19 cellular contexts compared by ENCODE assay signal in the genomic region with DNA sequence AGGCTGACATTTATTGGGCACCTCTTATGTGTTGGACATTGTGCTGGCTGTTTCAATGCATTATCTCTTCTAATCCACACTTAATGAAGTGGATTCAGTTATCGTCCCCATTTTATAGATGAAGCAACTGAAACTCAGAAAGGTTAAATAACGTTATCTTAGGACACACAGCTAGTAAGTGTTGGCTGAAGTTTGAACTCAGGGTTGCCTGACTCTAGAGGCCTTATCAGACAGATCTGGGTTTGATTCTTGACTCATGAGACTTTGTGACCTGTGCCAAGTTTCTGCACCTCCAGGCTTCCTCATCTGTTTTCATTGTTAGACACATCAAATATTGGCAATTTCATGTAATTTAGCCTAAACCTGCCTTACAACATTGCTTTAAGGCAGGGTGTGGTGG. TPM values are rescaled to one million over a fixed set of nuclear protein-coding genes. Genes with fewer than 3 reads are reported as not detected.
DNase-seq lines count a peak whose midpoint lies in the region; ATAC-seq and TF ChIP-seq lines count a peak whose summit lies in the region.
"Had no signal": no experiment of that assay in that cellular context is flagged by ENCODE, and none has a peak within 500 bp of the region (broad histone marks: within the 10 kb centered on the region; RNA-seq: fewer than 3 reads in every experiment).

No MANE protein-coding gene starts in this region.

- H3K27ac Mint-ChIP-seq in activated CD4-positive, alpha-beta T cell treated with anti-CD3 and anti-CD28 coated beads, Interleukin-2, amount 10 ng/mL, durations not matched to agents 7 days and 5 days = no peak overlapping the region
- H3K27ac Mint-ChIP-seq: stimulated activated effector memory CD8-positive, alpha-beta T cell treated with anti-CD3 and anti-CD28 coated beads, Interleukin-12 subunit alpha, Interleukin-12 subunit beta, amount 100 ng/mL, for 72 hours had no signal

- CTCF ChIA-PET in activated CD4-positive, alpha-beta T cell treated with anti-CD3 and anti-CD28 coated beads, Interleukin-2, amount 10 ng/mL, durations not matched to agents 7 days and 5 days (lab: Charles Lee) = interaction anchor here (1.4 to 1.5 kb wide), 2 partner anchors 14 to 126 kb away, joined by 4 read pairs; no protein-coding TSS in a partner anchor

- no peak overlapping the region for H3K4me3 ChIP-seq in heart left ventricle
- no peak overlapping the region for H3K4me3 ChIP-seq in RWPE2 (ENCODE audit: severe bottlenecking)
- no peak overlapping the region for H3K4me3 ChIP-seq in transverse colon
- H3K4me3 ChIP-seq: dorsolateral prefrontal cortex, thyroid gland had no signal

- no peaks in the 10 kb centered on the region for H3K9me3 ChIP-seq in heart left ventricle
- no peaks in the 10 kb centered on the region for H3K9me3 ChIP-seq in RWPE2 (ENCODE audit: severe bottlenecking)
- no peaks in the 10 kb centered on the region for H3K9me3 ChIP-seq in transverse colon
- H3K9me3 ChIP-seq: thyroid gland had no signal

- TF ChIP-seq EP300 in transverse colon (IDR thresholded peaks at IDR 0.05; ENCODE audit: low read depth) = no peak

- H3K36me3 ChIP-seq in heart left ventricle (no peaks in the 10 kb centered on the region), RWPE2 (ENCODE audit: low read depth) (no peaks in the 10 kb centered on the region), transverse colon (no peaks in the 10 kb centered on the region)
- H3K36me3 ChIP-seq: thyroid gland had no signal

- ATAC-seq in heart left ventricle (no peak), Right ventricle myocardium inferior (no peak), RWPE2 (ENCODE audit: low read depth) (peak; percentile 29)
- ATAC-seq: stimulated activated effector memory CD8-positive, alpha-beta T cell treated with anti-CD3 and anti-CD28 coated beads, Interleukin-12 subunit alpha, Interleukin-12 subunit beta, amount 100 ng/mL, for 72 hours had no signal

- 33 to 45% (median 36%) methylated on average over 2 of the region's 2 CpGs for WGBS in heart left ventricle, 4 donors
- WGBS in transverse colon (ENCODE audit: low coverage in 1 of 2), 2 donors = 0 to 65% methylated on average over 1 to 2 of the region's 2 CpGs

- no peaks in the 10 kb centered on the region for H3K36me3 Mint-ChIP-seq in activated CD4-positive, alpha-beta T cell treated with anti-CD3 and anti-CD28 coated beads, Interleukin-2, amount 10 ng/mL, durations not matched to agents 7 days and 5 days (ENCODE audit: low read depth)
- H3K36me3 Mint-ChIP-seq: stimulated activated effector memory CD8-positive, alpha-beta T cell treated with anti-CD3 and anti-CD28 coated beads, Interleukin-12 subunit alpha, Interleukin-12 subunit beta, amount 100 ng/mL, for 72 hours had no signal

- H3K4me1 ChIP-seq in heart left ventricle = peaks cover 19 to 85% (median 59%) of the 10 kb centered on the region in 12 donors
- H3K4me1 ChIP-seq in RWPE2 (ENCODE audit: insufficient read depth, poor library complexity, severe bottlenecking) = peaks cover 56% of the 10 kb centered on the region
- peaks cover 51 to 67% (median 60%) of the 10 kb centered on the region in 4 donors for H3K4me1 ChIP-seq in transverse colon

- POLR2A ChIA-PET in activated CD4-positive, alpha-beta T cell treated with anti-CD3 and anti-CD28 coated beads, Interleukin-2, amount 10 ng/mL, durations not matched to agents 7 days and 5 days (lab: Charles Lee) = no interaction called here

- TF ChIP-seq POLR2A in heart left ventricle (IDR thresholded peaks at IDR 0.05) = no peak
- no peak for TF ChIP-seq POLR2A in transverse colon (IDR thresholded peaks at IDR 0.05)

- DNase-seq in heart left ventricle = no peak
- DNase-seq in Right ventricle myocardium inferior (ENCODE audit: missing footprints) = no peak
- no peak for DNase-seq in RWPE2 (ENCODE audit: low spot score)
- DNase-seq in islet precursor cell = peak; percentile 12
- no peak for DNase-seq in transverse colon
- no peak for DNase-seq in NCI-H1092 (lab: John Stamatoyannopoulos, UW)
- DNase-seq in activated CD4-positive, alpha-beta T cell treated with anti-CD3 and anti-CD28 coated beads, Interleukin-2, amount 10 ng/mL, durations not matched to agents 7 days and 5 days = no peak
- no peak for DNase-seq in activated CD4-positive, CD25-positive, alpha-beta regulatory T cell (lab: John Stamatoyannopoulos, UW)
- DNase-seq: activated CD4-positive, alpha-beta T cell treated with anti-CD3 and anti-CD28 coated beads for 4 hours; activated effector memory CD4-positive, alpha-beta T cell treated with Interleukin-2 at 50 U/mL for 16 hours; caudate nucleus; DMS153; mesendoderm; NCI-H1930; NCI-H446 treated with DMSO at 0.1 percent for 48 hours; T1000; thyroid gland had no signal

- H3K27me3 Mint-ChIP-seq in activated CD4-positive, alpha-beta T cell treated with anti-CD3 and anti-CD28 coated beads, Interleukin-2, amount 10 ng/mL, durations not matched to agents 7 days and 5 days = no peaks in the 10 kb centered on the region

- peaks cover 55% of the 10 kb centered on the region for H3K4me1 Mint-ChIP-seq in activated CD4-positive, alpha-beta T cell treated with anti-CD3 and anti-CD28 coated beads, Interleukin-2, amount 10 ng/mL, durations not matched to agents 7 days and 5 days

- no peak overlapping the region for H3K4me3 Mint-ChIP-seq in activated CD4-positive, alpha-beta T cell treated with anti-CD3 and anti-CD28 coated beads, Interleukin-2, amount 10 ng/mL, durations not matched to agents 7 days and 5 days
- H3K4me3 Mint-ChIP-seq: stimulated activated effector memory CD8-positive, alpha-beta T cell treated with anti-CD3 and anti-CD28 coated beads, Interleukin-12 subunit alpha, Interleukin-12 subunit beta, amount 100 ng/mL, for 72 hours had no signal

- in situ Hi-C loops in transverse colon (cut with MboI; ENCODE audit: low pct_ligation_motif_present in 1 of 4, low pct_unique_long_range_greater_than_20kb in 1 of 4, low sequenced_read_pairs in 3 of 4) = loop anchor here in 2 of 4 donors (10.0 kb wide), 1 partner anchor 132 kb away; no protein-coding TSS in a partner anchor

- H3K27me3 ChIP-seq in heart left ventricle (no peaks in the 10 kb centered on the region), RWPE2 (ENCODE audit: insufficient read depth, poor library complexity, severe bottlenecking) (no peaks in the 10 kb centered on the region), transverse colon (no peaks in the 10 kb centered on the region)
- H3K27me3 ChIP-seq: dorsolateral prefrontal cortex, thyroid gland had no signal

- H3K27ac ChIP-seq in heart left ventricle (peak overlapping the region in 11 of 12 donors; percentile 0 to 99 (median 94)), RWPE2 (ENCODE audit: poor library complexity, severe bottlenecking) (peak overlapping the region; percentile 93), transverse colon (peak overlapping the region; percentile 99 to 100 (median 100))

- intact Hi-C loops in heart left ventricle (cut with DNase I) = loop anchor here in 1 of 10 donors (5.0 kb wide), 1 partner anchor 89 kb away; no protein-coding TSS in a partner anchor
- intact Hi-C loops in Right ventricle myocardium inferior (cut with DNase I) = no loop called here
- intact Hi-C loops in transverse colon (cut with DNase I; ENCODE audit: low total_unique reads) = no loop called here

- no peaks in the 10 kb centered on the region for H3K9me3 Mint-ChIP-seq in activated CD4-positive, alpha-beta T cell treated with anti-CD3 and anti-CD28 coated beads, Interleukin-2, amount 10 ng/mL, durations not matched to agents 7 days and 5 days
- H3K9me3 Mint-ChIP-seq: stimulated activated effector memory CD8-positive, alpha-beta T cell treated with anti-CD3 and anti-CD28 coated beads, Interleukin-12 subunit alpha, Interleukin-12 subunit beta, amount 100 ng/mL, for 72 hours had no signal

- TF ChIP-seq CTCF in heart left ventricle (IDR thresholded peaks at IDR 0.05) (no peak), RWPE2 (IDR thresholded peaks at IDR 0.05; ENCODE audit: poor library complexity, severe bottlenecking) (no peak), transverse colon (IDR thresholded peaks at IDR 0.05) (no peak)

RNA-seq across cellular contexts. Expression of a gene that starts 18.2 kb away (rescaled TPM):
- total RNA-seq in heart left ventricle (10 to 100 TPM; 31.7 to 59.2 (median 36.7) TPM), Right ventricle myocardium inferior (41.1 TPM), transverse colon (10 to 100 TPM; 21.0 to 53.5 (median 32.5) TPM)
- 10 to 100 TPM in 1 of 2 donors, 1 to 10 TPM in 1; 7.5 to 24.4 TPM for polyA plus RNA-seq in heart left ventricle
- 10 to 100 TPM; 26.0 to 29.9 TPM for total RNA-seq in activated CD4-positive, alpha-beta T cell treated with anti-CD3 and anti-CD28 coated beads, Interleukin-2, amount 10 ng/mL, durations not matched to agents 7 days and 5 days

RNA-seq across cellular contexts. Expression of a gene that starts 51.4 kb away (rescaled TPM):
- total RNA-seq in heart left ventricle (10 to 100 TPM; 44.5 to 85.9 (median 66.7) TPM), Right ventricle myocardium inferior (72.7 TPM), transverse colon (10 to 100 TPM; 30.8 to 97.1 (median 67.8) TPM)
- 10 to 100 TPM; 10.9 to 27.0 TPM for polyA plus RNA-seq in heart left ventricle
- total RNA-seq in activated CD4-positive, alpha-beta T cell treated with anti-CD3 and anti-CD28 coated beads, Interleukin-2, amount 10 ng/mL, durations not matched to agents 7 days and 5 days = 10 to 100 TPM; 14.4 to 15.1 TPM
